3 cellular contexts compared by ENCODE assay signal in genomic region chr9:132716007-132716406, GRCh38.
TF ChIP-seq lines count a peak whose summit lies in the region.

No MANE protein-coding gene starts in this region.

TF ChIP-seq in HEK293, 187 proteins besides CTCF, POLR2A, EP300 and RAD21:
- no peak for TF ChIP-seq RBAK (tag by site-specific recombination; IDR thresholded peaks at IDR 0.05)
- TF ChIP-seq ZNF121 (tag by site-specific recombination; IDR thresholded peaks at IDR 0.05), result 0 out of 2 replicates have a peak, but pooled peaks have one; percentile 20
- no peak for TF ChIP-seq ZNF362 (tag by site-specific recombination; IDR thresholded peaks at IDR 0.05)

TF ChIP-seq in WTC11, 78 proteins besides CTCF, POLR2A, EP300 and RAD21:
- 0 out of 2 replicates have a peak, but pooled peaks have one; percentile 17 for TF ChIP-seq GTF2I (CRISPR knock-in tag; conservative IDR thresholded peaks at IDR 0.05)
- TF ChIP-seq ATF2 (CRISPR knock-in tag; IDR thresholded peaks at IDR 0.05; ENCODE audit: borderline replicate concordance, low read depth), result no peak
- no peak for TF ChIP-seq MLX (CRISPR knock-in tag; IDR thresholded peaks at IDR 0.05)
- TF ChIP-seq FOXP4 (CRISPR knock-in tag; IDR thresholded peaks at IDR 0.05), result no peak
- TF ChIP-seq CBFB (CRISPR knock-in tag; IDR thresholded peaks at IDR 0.05; ENCODE audit: low read depth), result no peak
- no peak for TF ChIP-seq GABPB1 (CRISPR knock-in tag; IDR thresholded peaks at IDR 0.05)
- TF ChIP-seq MXD4 (CRISPR knock-in tag; IDR thresholded peaks at IDR 0.05; ENCODE audit: borderline replicate concordance), result no peak

TF ChIP-seq in H1, 55 proteins besides CTCF, POLR2A, EP300 and RAD21:
- TF ChIP-seq EZH2 (IDR thresholded peaks at IDR 0.05; ENCODE audit: low read depth, low read length, severe bottlenecking) (no peak), KDM1A (IDR thresholded peaks at IDR 0.05; ENCODE audit: borderline replicate concordance, low read length) (peak; percentile 32; the same call in 1 of the 2 replicates), SUZ12 (IDR thresholded peaks at IDR 0.05; ENCODE audit: low read length) (no peak)
